8 cellular contexts compared by ENCODE assay signal in the genomic region with DNA sequence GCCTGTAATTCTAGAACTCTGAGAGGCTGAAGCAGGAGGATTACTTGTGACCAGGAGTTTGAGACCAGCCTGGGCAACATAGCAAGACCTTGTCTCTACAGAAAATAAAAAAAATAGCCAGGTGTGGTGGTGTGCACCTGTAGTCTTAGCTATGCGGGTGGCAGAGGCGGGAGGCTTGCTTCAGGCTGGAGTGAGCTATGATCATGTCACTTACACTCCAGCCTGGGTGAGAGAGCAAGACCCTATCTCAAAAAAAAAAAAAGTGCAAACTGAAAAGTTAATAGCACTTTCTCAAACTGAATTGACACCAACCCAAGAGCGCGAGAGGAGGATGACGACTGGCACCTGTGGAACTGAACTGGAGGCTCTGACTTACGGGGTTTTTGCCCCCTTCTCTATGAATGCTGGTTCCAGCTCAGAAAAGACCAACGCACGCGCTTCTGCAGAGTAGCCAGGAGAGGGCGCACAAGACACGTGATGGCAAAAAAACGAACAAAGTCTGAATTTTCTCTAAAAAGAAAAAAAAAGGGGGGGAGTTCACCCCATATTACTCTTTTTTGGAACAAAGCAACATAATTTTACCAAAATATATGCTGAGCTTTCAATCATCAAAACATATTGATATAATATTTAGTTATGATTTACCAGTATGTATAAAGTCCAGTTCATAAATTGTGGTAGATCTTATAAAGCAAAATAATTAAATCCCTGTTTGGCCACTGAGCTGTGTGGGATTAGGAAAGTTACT. TPM values are rescaled to one million over a fixed set of nuclear protein-coding genes. Genes with fewer than 3 reads are reported as not detected.
DNase-seq lines count a peak whose midpoint lies in the region; ATAC-seq and TF ChIP-seq lines count a peak whose summit lies in the region.

No MANE protein-coding gene starts in this region.

- no peaks in the 10 kb centered on the region for H3K36me3 Mint-ChIP-seq in activated B cell treated with CpG ODN at 0.5 μM for 24 hours (ENCODE audit: low read depth)

- DNase-seq in NCI-H2081 (lab: John Stamatoyannopoulos, UW) (peak; percentile 67 to 76), NCI-H2081 treated with DMSO at 0.1 percent for 48 hours (lab: John Stamatoyannopoulos, UW) (no peak), NCI-H2107 treated with DMSO at 0.1 percent for 48 hours (lab: John Stamatoyannopoulos, UW; ENCODE audit: unreplicated experiment) (peak; percentile 36), activated B cell treated with CpG ODN at 0.5 μM for 24 hours (peak; percentile 28)
- peak; percentile 49 for DNase-seq in central memory CD4-positive, alpha-beta T cell
- DNase-seq in stimulated activated CD8-positive, alpha-beta memory T cell treated with anti-CD3 and anti-CD28 coated beads, Interleukin-12 subunit alpha, Interleukin-12 subunit beta, amount 100 ng/mL, for 4 hours (ENCODE audit: low read depth) = peak; percentile 17

- no peak overlapping the region for H3K27ac Mint-ChIP-seq in activated B cell treated with CpG ODN at 0.5 μM for 24 hours

- POLR2A ChIA-PET in activated B cell treated with CpG ODN at 0.5 μM for 24 hours (lab: Charles Lee) = interaction anchor here (0.7 to 1.3 kb wide), 4 partner anchors 47 to 346 kb away, joined by 3 to 11 read pairs (median 5); a partner anchor contains a TSS

- no peak overlapping the region for H3K9ac ChIP-seq in liver (ENCODE audit: low read depth in 1 of 2, low read length in 2 of 2)

- peak; percentile 89 to 91 for TF ChIP-seq RAD21 in liver (IDR thresholded peaks at IDR 0.05)

- peak; percentile 70 for TF ChIP-seq CTCF in activated B cell treated with CpG ODN at 0.5 μM for 24 hours (IDR thresholded peaks at IDR 0.05)
- TF ChIP-seq CTCF in liver (IDR thresholded peaks at IDR 0.05; ENCODE audit: low read depth, low read length, missing input control) = peak; percentile 82

- no peaks in the 10 kb centered on the region for H3K36me3 ChIP-seq in liver (ENCODE audit: control insufficient read depth in 4 of 4, insufficient read depth in 3 of 4, low read depth in 1 of 4, low read length in 3 of 4)

- ATAC-seq in activated B cell treated with CpG ODN at 0.5 μM for 24 hours (ENCODE audit: low read depth) (peak; percentile 50), HG02588 (IDR thresholded peaks at IDR 0.05; ENCODE audit: unreplicated experiment) (no peak)

- H3K4me1 Mint-ChIP-seq in activated B cell treated with CpG ODN at 0.5 μM for 24 hours = peaks cover 15% of the 10 kb centered on the region

- H3K27me3 ChIP-seq in liver (ENCODE audit: control insufficient read depth in 4 of 4, insufficient read depth in 4 of 4, low read length in 3 of 4) = peaks cover 0 to 3% (median 0%) of the 10 kb centered on the region in 4 donors

- no peaks in the 10 kb centered on the region for H3K9me3 ChIP-seq in liver (ENCODE audit: control insufficient read depth in 4 of 4, low read length in 3 of 4)

- no peaks in the 10 kb centered on the region for H3K4me1 ChIP-seq in liver (ENCODE audit: control insufficient read depth in 4 of 4, insufficient read depth in 4 of 4, low read length in 3 of 4)

- no peak overlapping the region for H3K4me3 ChIP-seq in liver (ENCODE audit: low read depth in 1 of 3, low read length in 3 of 3)

- WGBS in liver = 11% methylated on average over 12 of the region's 12 CpGs

- H3K27ac ChIP-seq in liver (ENCODE audit: low read depth in 1 of 2, low read length in 2 of 2) = no peak overlapping the region

- intact Hi-C loops in activated B cell treated with CpG ODN at 0.5 μM for 24 hours (cut with micrococcal nuclease) = loop anchor here (1.0 to 5.0 kb wide), 8 partner anchors 46 to 347 kb away; a partner anchor contains a TSS

- no peak overlapping the region for H3K4me3 Mint-ChIP-seq in activated B cell treated with CpG ODN at 0.5 μM for 24 hours

- CTCF ChIA-PET in activated B cell treated with CpG ODN at 0.5 μM for 24 hours (lab: Charles Lee) = interaction anchor here (0.6 to 5.7 kb wide), 41 partner anchors 12 to 520 kb away, joined by 3 to 98 read pairs (median 4); a partner anchor contains a TSS

- H3K9me3 Mint-ChIP-seq in activated B cell treated with CpG ODN at 0.5 μM for 24 hours = no peaks in the 10 kb centered on the region

- no peaks in the 10 kb centered on the region for H3K27me3 Mint-ChIP-seq in activated B cell treated with CpG ODN at 0.5 μM for 24 hours

TF ChIP-seq in liver, 16 proteins besides CTCF, POLR2A, EP300 and RAD21:
- TF ChIP-seq FOXA2 (IDR thresholded peaks at IDR 0.05) = no peak
- no peak for TF ChIP-seq SP1 (IDR thresholded peaks at IDR 0.05)
- no peak for TF ChIP-seq FOXA1 (IDR thresholded peaks at IDR 0.05)
- no peak for TF ChIP-seq NR2F2 (IDR thresholded peaks at IDR 0.05)
- TF ChIP-seq, protein P1, sequence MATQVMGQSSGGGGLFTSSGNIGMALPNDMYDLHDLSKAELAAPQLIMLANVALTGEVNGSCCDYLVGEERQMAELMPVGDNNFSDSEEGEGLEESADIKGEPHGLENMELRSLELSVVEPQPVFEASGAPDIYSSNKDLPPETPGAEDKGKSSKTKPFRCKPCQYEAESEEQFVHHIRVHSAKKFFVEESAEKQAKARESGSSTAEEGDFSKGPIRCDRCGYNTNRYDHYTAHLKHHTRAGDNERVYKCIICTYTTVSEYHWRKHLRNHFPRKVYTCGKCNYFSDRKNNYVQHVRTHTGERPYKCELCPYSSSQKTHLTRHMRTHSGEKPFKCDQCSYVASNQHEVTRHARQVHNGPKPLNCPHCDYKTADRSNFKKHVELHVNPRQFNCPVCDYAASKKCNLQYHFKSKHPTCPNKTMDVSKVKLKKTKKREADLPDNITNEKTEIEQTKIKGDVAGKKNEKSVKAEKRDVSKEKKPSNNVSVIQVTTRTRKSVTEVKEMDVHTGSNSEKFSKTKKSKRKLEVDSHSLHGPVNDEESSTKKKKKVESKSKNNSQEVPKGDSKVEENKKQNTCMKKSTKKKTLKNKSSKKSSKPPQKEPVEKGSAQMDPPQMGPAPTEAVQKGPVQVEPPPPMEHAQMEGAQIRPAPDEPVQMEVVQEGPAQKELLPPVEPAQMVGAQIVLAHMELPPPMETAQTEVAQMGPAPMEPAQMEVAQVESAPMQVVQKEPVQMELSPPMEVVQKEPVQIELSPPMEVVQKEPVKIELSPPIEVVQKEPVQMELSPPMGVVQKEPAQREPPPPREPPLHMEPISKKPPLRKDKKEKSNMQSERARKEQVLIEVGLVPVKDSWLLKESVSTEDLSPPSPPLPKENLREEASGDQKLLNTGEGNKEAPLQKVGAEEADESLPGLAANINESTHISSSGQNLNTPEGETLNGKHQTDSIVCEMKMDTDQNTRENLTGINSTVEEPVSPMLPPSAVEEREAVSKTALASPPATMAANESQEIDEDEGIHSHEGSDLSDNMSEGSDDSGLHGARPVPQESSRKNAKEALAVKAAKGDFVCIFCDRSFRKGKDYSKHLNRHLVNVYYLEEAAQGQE (IDR thresholded peaks at IDR 0.05) = no peak
- TF ChIP-seq HNF4A (conservative IDR thresholded peaks at IDR 0.05) = peak in 1 of 2 donors; percentile 10
- no peak for TF ChIP-seq YY1 (IDR thresholded peaks at IDR 0.05)
- TF ChIP-seq, protein P2, sequence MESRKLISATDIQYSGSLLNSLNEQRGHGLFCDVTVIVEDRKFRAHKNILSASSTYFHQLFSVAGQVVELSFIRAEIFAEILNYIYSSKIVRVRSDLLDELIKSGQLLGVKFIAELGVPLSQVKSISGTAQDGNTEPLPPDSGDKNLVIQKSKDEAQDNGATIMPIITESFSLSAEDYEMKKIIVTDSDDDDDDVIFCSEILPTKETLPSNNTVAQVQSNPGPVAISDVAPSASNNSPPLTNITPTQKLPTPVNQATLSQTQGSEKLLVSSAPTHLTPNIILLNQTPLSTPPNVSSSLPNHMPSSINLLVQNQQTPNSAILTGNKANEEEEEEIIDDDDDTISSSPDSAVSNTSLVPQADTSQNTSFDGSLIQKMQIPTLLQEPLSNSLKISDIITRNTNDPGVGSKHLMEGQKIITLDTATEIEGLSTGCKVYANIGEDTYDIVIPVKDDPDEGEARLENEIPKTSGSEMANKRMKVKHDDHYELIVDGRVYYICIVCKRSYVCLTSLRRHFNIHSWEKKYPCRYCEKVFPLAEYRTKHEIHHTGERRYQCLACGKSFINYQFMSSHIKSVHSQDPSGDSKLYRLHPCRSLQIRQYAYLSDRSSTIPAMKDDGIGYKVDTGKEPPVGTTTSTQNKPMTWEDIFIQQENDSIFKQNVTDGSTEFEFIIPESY (IDR thresholded peaks at IDR 0.05) = no peak

RNA-seq across cellular contexts. Expression of a gene that starts 23.7 kb away (rescaled TPM):
- not detected in 2 replicates for total RNA-seq in activated B cell treated with CpG ODN at 0.5 μM for 24 hours
- under 1 TPM; 0.05 to 0.25 TPM for total RNA-seq in liver
- under 1 TPM in 1 of 2 donors, not detected in 1; 0.06 TPM for polyA plus RNA-seq in liver

RNA-seq across cellular contexts. Expression of a gene that starts 30.9 kb away (rescaled TPM):
- total RNA-seq in activated B cell treated with CpG ODN at 0.5 μM for 24 hours = not detected in 2 replicates
- 1 to 10 TPM in 1 of 2 donors, under 1 TPM in 1; 0.14 to 1.0 TPM for total RNA-seq in liver
- under 1 TPM; 0.08 to 0.33 TPM for polyA plus RNA-seq in liver
